19 cellular contexts compared by ENCODE assay signal in genomic region chr22:31126869-31127175, GRCh38. TPM values are rescaled to one million over a fixed set of nuclear protein-coding genes. Genes with fewer than 3 reads are reported as not detected.
DNase-seq lines count a peak whose midpoint lies in the region; ATAC-seq and TF ChIP-seq lines count a peak whose summit lies in the region.
"Had no signal": no experiment of that assay in that cellular context is flagged by ENCODE, and none has a peak within 500 bp of the region (broad histone marks: within the 10 kb centered on the region; RNA-seq: fewer than 3 reads in every experiment).

No MANE protein-coding gene starts in this region.

- peak overlapping the region; percentile 77 for H3K4me2 ChIP-seq in Karpas-422 (ENCODE audit: low read depth, low read length, poor library complexity, severe bottlenecking)

- H3K4me1 ChIP-seq in BE2C, result peaks cover 15% of the 10 kb centered on the region
- peaks cover 40% of the 10 kb centered on the region for H3K4me1 ChIP-seq in Karpas-422 (ENCODE audit: low read length)
- peaks cover 18% of the 10 kb centered on the region for H3K4me1 ChIP-seq in iPS-18a (ENCODE audit: control insufficient read depth, low read depth, low read length)
- H3K4me1 ChIP-seq in thyroid gland, result peaks cover 75 to 76% of the 10 kb centered on the region in 2 donors

- intact Hi-C loops in thyroid gland (cut with DNase I), result no loop called here
- intact Hi-C loops in activated T-helper 1 cell treated with anti-CD3 and anti-CD28 coated beads, Interleukin-12 subunit alpha, Interleukin-12 subunit beta, Interleukin-2, Interleukin-4 antibody, amounts not matched to agents 30 ng/mL and 10 ng/mL and 1 ng/mL, durations not matched to agents 14 hours and 24 hours and 36 hours (cut with micrococcal nuclease), result no loop called here

- peaks cover 3% of the 10 kb centered on the region for H3K27me3 Mint-ChIP-seq in activated T-helper 1 cell treated with anti-CD3 and anti-CD28 coated beads, Interleukin-12 subunit alpha, Interleukin-12 subunit beta, Interleukin-2, Interleukin-4 antibody, amounts not matched to agents 30 ng/mL and 10 ng/mL and 1 ng/mL, durations not matched to agents 14 hours and 24 hours and 36 hours (ENCODE audit: insufficient read depth)

- no peak overlapping the region for H3K27ac ChIP-seq in Karpas-422 (ENCODE audit: low read length)
- no peak overlapping the region for H3K27ac ChIP-seq in iPS-18a (ENCODE audit: low read length)
- peak overlapping the region; percentile 93 to 99 (median 94) for H3K27ac ChIP-seq in thyroid gland

- no peak overlapping the region for H3K4me3 Mint-ChIP-seq in activated T-helper 1 cell treated with anti-CD3 and anti-CD28 coated beads, Interleukin-12 subunit alpha, Interleukin-12 subunit beta, Interleukin-2, Interleukin-4 antibody, amounts not matched to agents 30 ng/mL and 10 ng/mL and 1 ng/mL, durations not matched to agents 14 hours and 24 hours and 36 hours

- H3K4me3 ChIP-seq in BE2C (ENCODE audit: low read depth, low read length), result peak overlapping the region; percentile 19
- peak overlapping the region; percentile 64; the same call in 1 of the 2 replicates for H3K4me3 ChIP-seq in Karpas-422 (ENCODE audit: low read length)
- H3K4me3 ChIP-seq in iPS-18a (ENCODE audit: low read length), result peak overlapping the region; percentile 24
- H3K4me3 ChIP-seq in thyroid gland (replicated peaks in 1 of 3), result no peak overlapping the region
- H3K4me3 ChIP-seq: MG63 had no signal

- H3K27ac Mint-ChIP-seq in activated T-helper 1 cell treated with anti-CD3 and anti-CD28 coated beads, Interleukin-12 subunit alpha, Interleukin-12 subunit beta, Interleukin-2, Interleukin-4 antibody, amounts not matched to agents 30 ng/mL and 10 ng/mL and 1 ng/mL, durations not matched to agents 14 hours and 24 hours and 36 hours, result no peak overlapping the region

- H4K20me1 ChIP-seq in Karpas-422 (ENCODE audit: insufficient read depth, low read depth, low read length), result 0 out of 2 replicates have a peak, but pooled peaks cover 3% of the 10 kb centered on the region

- H3K9ac ChIP-seq in Karpas-422 (ENCODE audit: low read length), result peak overlapping the region; percentile 68; the same call in 1 of the 2 replicates
- H3K9ac ChIP-seq in iPS-18a (ENCODE audit: low read length), result no peak overlapping the region

- TF ChIP-seq POLR2A in thyroid gland (IDR thresholded peaks at IDR 0.05), result no peak

- DNase-seq in BE2C (no peak), Karpas-422 (no peak), thyroid gland (no peak)
- no peak for DNase-seq in activated T-helper 1 cell treated with anti-CD3 and anti-CD28 coated beads, Interleukin-12 subunit alpha, Interleukin-12 subunit beta, Interleukin-2, Interleukin-4 antibody, amounts not matched to agents 30 ng/mL and 10 ng/mL and 1 ng/mL, durations not matched to agents 14 hours and 24 hours and 36 hours (ENCODE audit: low spot score)
- DNase-seq: GDM1, GOT3, MG63, NCI-H1417, NCI-H1694 treated with DMSO at 0.1 percent for 48 hours, NCI-H2081 treated with DMSO at 0.1 percent for 48 hours, NCI-H2171 treated with DMSO at 0.1 percent for 48 hours, NCI-H526 treated with DMSO at 0.1 percent for 48 hours, PC-3, Right ventricle myocardium superior had no signal

- 27 to 30% methylated on average over 7 to 12 of the region's 13 CpGs for WGBS in thyroid gland, 2 donors

- no peaks in the 10 kb centered on the region for H3K4me1 Mint-ChIP-seq in activated T-helper 1 cell treated with anti-CD3 and anti-CD28 coated beads, Interleukin-12 subunit alpha, Interleukin-12 subunit beta, Interleukin-2, Interleukin-4 antibody, amounts not matched to agents 30 ng/mL and 10 ng/mL and 1 ng/mL, durations not matched to agents 14 hours and 24 hours and 36 hours (ENCODE audit: low read depth)

- peak overlapping the region; percentile 93; the same call in 1 of the 2 replicates for H2AFZ ChIP-seq in Karpas-422 (ENCODE audit: low read length)

- no peak for TF ChIP-seq CTCF in BE2C (IDR thresholded peaks at IDR 0.05; ENCODE audit: low read depth, low read length)
- no peak for TF ChIP-seq CTCF in thyroid gland (IDR thresholded peaks at IDR 0.05)

- H3K27me3 ChIP-seq in BE2C (no peaks in the 10 kb centered on the region), Karpas-422 (ENCODE audit: low read length) (no peaks in the 10 kb centered on the region), iPS-18a (ENCODE audit: control insufficient read depth, insufficient read depth, low read length) (no peaks in the 10 kb centered on the region), thyroid gland (no peaks in the 10 kb centered on the region)
- H3K27me3 ChIP-seq: MG63 had no signal

- H3K9me3 ChIP-seq in BE2C (no peaks in the 10 kb centered on the region), Karpas-422 (ENCODE audit: low read length) (no peaks in the 10 kb centered on the region), iPS-18a (ENCODE audit: control insufficient read depth, low read depth, low read length) (no peaks in the 10 kb centered on the region), thyroid gland (no peaks in the 10 kb centered on the region)
- H3K9me3 ChIP-seq: MG63 had no signal

- H3K36me3 ChIP-seq in BE2C, result no peaks in the 10 kb centered on the region
- H3K36me3 ChIP-seq in Karpas-422 (ENCODE audit: insufficient read depth, low read length), result no peaks in the 10 kb centered on the region
- H3K36me3 ChIP-seq in iPS-18a (ENCODE audit: control insufficient read depth, low read depth, low read length), result no peaks in the 10 kb centered on the region
- peaks cover 0 to 8% of the 10 kb centered on the region in 2 donors for H3K36me3 ChIP-seq in thyroid gland
- H3K36me3 ChIP-seq: MG63 had no signal

- ATAC-seq in HG02938 (IDR thresholded peaks at IDR 0.05; ENCODE audit: unreplicated experiment) (no peak), HG02884 (IDR thresholded peaks at IDR 0.05; ENCODE audit: unreplicated experiment) (no peak)
- ATAC-seq: PC-3 had no signal

- no peaks in the 10 kb centered on the region for H3K9me2 ChIP-seq in Karpas-422 (replicated peaks; ENCODE audit: insufficient read depth, low read length)

- H3K9me3 Mint-ChIP-seq in activated T-helper 1 cell treated with anti-CD3 and anti-CD28 coated beads, Interleukin-12 subunit alpha, Interleukin-12 subunit beta, Interleukin-2, Interleukin-4 antibody, amounts not matched to agents 30 ng/mL and 10 ng/mL and 1 ng/mL, durations not matched to agents 14 hours and 24 hours and 36 hours, result no peaks in the 10 kb centered on the region

- H3K79me2 ChIP-seq in Karpas-422 (ENCODE audit: low read length), result no peaks in the 10 kb centered on the region

- no peaks in the 10 kb centered on the region for H3K36me3 Mint-ChIP-seq in activated T-helper 1 cell treated with anti-CD3 and anti-CD28 coated beads, Interleukin-12 subunit alpha, Interleukin-12 subunit beta, Interleukin-2, Interleukin-4 antibody, amounts not matched to agents 30 ng/mL and 10 ng/mL and 1 ng/mL, durations not matched to agents 14 hours and 24 hours and 36 hours (ENCODE audit: low read depth)
- H3K36me3 Mint-ChIP-seq: CD14-positive monocyte had no signal

RNA-seq across cellular contexts. Expression of gene INPP5J, which starts 4.1 kb away (rescaled TPM):
- 44.3 TPM for polyA plus RNA-seq in BE2C (2012; ENCODE audit: insufficient read depth, insufficient read length, low read depth)
- total RNA-seq in Karpas-422 (2014; rRNA removed; shearing (Covaris generic); ENCODE audit: low replicate concordance), result 14.4 and 18.3 TPM in 2 replicates
- total RNA-seq in thyroid gland, result 100 to 1,000 TPM; 180 to 665 (median 442) TPM
- 0.17 TPM in 1 of 2 replicates, not detected in the other for total RNA-seq in activated T-helper 1 cell treated with anti-CD3 and anti-CD28 coated beads, Interleukin-12 subunit alpha, Interleukin-12 subunit beta, Interleukin-2, Interleukin-4 antibody, amounts not matched to agents 30 ng/mL and 10 ng/mL and 1 ng/mL, durations not matched to agents 14 hours and 24 hours and 36 hours
- polyA plus RNA-seq: CD14-positive monocyte had no signal

RNA-seq across cellular contexts. Expression of gene PLA2G3, which starts 13.5 kb away (rescaled TPM):
- not detected for polyA plus RNA-seq in BE2C (2012; ENCODE audit: insufficient read depth, insufficient read length, low read depth)
- total RNA-seq in Karpas-422 (2014; rRNA removed; shearing (Covaris generic); ENCODE audit: low replicate concordance), result not detected in 2 replicates
- 1 to 10 TPM in 1 of 4 donors, under 1 TPM in 2, not detected in 1; 0.22 to 1.9 (median 0.83) TPM for total RNA-seq in thyroid gland
- not detected in 2 replicates for total RNA-seq in activated T-helper 1 cell treated with anti-CD3 and anti-CD28 coated beads, Interleukin-12 subunit alpha, Interleukin-12 subunit beta, Interleukin-2, Interleukin-4 antibody, amounts not matched to agents 30 ng/mL and 10 ng/mL and 1 ng/mL, durations not matched to agents 14 hours and 24 hours and 36 hours
- total RNA-seq: LHCN-M2, PC-3, Right ventricle myocardium superior had no signal
- polyA plus RNA-seq: CD14-positive monocyte had no signal

RNA-seq across cellular contexts. Expression of gene SELENOM, which starts 19.5 kb away (rescaled TPM):
- polyA plus RNA-seq in BE2C (2012; ENCODE audit: insufficient read depth, insufficient read length, low read depth), result 21.5 TPM
- total RNA-seq in Karpas-422 (2014; rRNA removed; shearing (Covaris generic); ENCODE audit: low replicate concordance), result 11.1 and 18.5 TPM in 2 replicates
- 100 to 1,000 TPM; 208 to 501 (median 314) TPM for total RNA-seq in thyroid gland
- 6.4 and 9.8 TPM in 2 replicates for total RNA-seq in activated T-helper 1 cell treated with anti-CD3 and anti-CD28 coated beads, Interleukin-12 subunit alpha, Interleukin-12 subunit beta, Interleukin-2, Interleukin-4 antibody, amounts not matched to agents 30 ng/mL and 10 ng/mL and 1 ng/mL, durations not matched to agents 14 hours and 24 hours and 36 hours

RNA-seq across cellular contexts. Expression of gene RNF185, which starts 33.2 kb away (rescaled TPM):
- 35.2 TPM for polyA plus RNA-seq in BE2C (2012; ENCODE audit: insufficient read depth, insufficient read length, low read depth)
- 41.1 and 44.8 TPM in 2 replicates for total RNA-seq in Karpas-422 (2014; rRNA removed; shearing (Covaris generic); ENCODE audit: low replicate concordance)
- total RNA-seq in thyroid gland, result 10 to 100 TPM; 56.0 to 63.1 (median 58.1) TPM
- total RNA-seq in activated T-helper 1 cell treated with anti-CD3 and anti-CD28 coated beads, Interleukin-12 subunit alpha, Interleukin-12 subunit beta, Interleukin-2, Interleukin-4 antibody, amounts not matched to agents 30 ng/mL and 10 ng/mL and 1 ng/mL, durations not matched to agents 14 hours and 24 hours and 36 hours, result 18.7 and 19.6 TPM in 2 replicates

RNA-seq across cellular contexts. Expression of gene SMTN, which starts 45.7 kb away (rescaled TPM):
- polyA plus RNA-seq in BE2C (2012; ENCODE audit: insufficient read depth, insufficient read length, low read depth), result 85.8 TPM
- total RNA-seq in Karpas-422 (2014; rRNA removed; shearing (Covaris generic); ENCODE audit: low replicate concordance), result 23.5 and 27.9 TPM in 2 replicates
- 10 to 100 TPM; 46.2 to 60.3 (median 54.2) TPM for total RNA-seq in thyroid gland
- 10.2 and 13.7 TPM in 2 replicates for total RNA-seq in activated T-helper 1 cell treated with anti-CD3 and anti-CD28 coated beads, Interleukin-12 subunit alpha, Interleukin-12 subunit beta, Interleukin-2, Interleukin-4 antibody, amounts not matched to agents 30 ng/mL and 10 ng/mL and 1 ng/mL, durations not matched to agents 14 hours and 24 hours and 36 hours

Comparison
In these comparisons a context has a peak if more than half of its experiments do, and no peak if none do; other contexts are left out.
1. H3K4me3 ChIP-seq: peak in BE2C (single experiment), Karpas-422 (single experiment) and iPS-18a (single experiment); none in thyroid gland (0 of 3).
2. H3K27ac ChIP-seq: peak in thyroid gland (3 of 3); none in Karpas-422 (single experiment) and iPS-18a (single experiment).
3. RNA of gene INPP5J, which starts 4.1 kb away (total RNA-seq): 180 to 665 TPM in thyroid gland and 14.4 to 18.3 TPM in Karpas-422; 0.17 TPM in activated T-helper 1 cell treated with anti-CD3 and anti-CD28 coated beads, Interleukin-12 subunit alpha, Interleukin-12 subunit beta, Interleukin-2, Interleukin-4 antibody, amounts not matched to agents 30 ng/mL and 10 ng/mL and 1 ng/mL, durations not matched to agents 14 hours and 24 hours and 36 hours; every median in the first group is over 10 times any median in the second.
4. RNA of gene SELENOM, which starts 19.5 kb away (total RNA-seq): 208 to 501 TPM in thyroid gland; 11.1 to 18.5 TPM in Karpas-422 and 6.4 to 9.8 TPM in activated T-helper 1 cell treated with anti-CD3 and anti-CD28 coated beads, Interleukin-12 subunit alpha, Interleukin-12 subunit beta, Interleukin-2, Interleukin-4 antibody, amounts not matched to agents 30 ng/mL and 10 ng/mL and 1 ng/mL, durations not matched to agents 14 hours and 24 hours and 36 hours; every median in the first group is over 10 times any median in the second.